ENCODE assay signal across 11 cellular contexts in the genomic region with DNA sequence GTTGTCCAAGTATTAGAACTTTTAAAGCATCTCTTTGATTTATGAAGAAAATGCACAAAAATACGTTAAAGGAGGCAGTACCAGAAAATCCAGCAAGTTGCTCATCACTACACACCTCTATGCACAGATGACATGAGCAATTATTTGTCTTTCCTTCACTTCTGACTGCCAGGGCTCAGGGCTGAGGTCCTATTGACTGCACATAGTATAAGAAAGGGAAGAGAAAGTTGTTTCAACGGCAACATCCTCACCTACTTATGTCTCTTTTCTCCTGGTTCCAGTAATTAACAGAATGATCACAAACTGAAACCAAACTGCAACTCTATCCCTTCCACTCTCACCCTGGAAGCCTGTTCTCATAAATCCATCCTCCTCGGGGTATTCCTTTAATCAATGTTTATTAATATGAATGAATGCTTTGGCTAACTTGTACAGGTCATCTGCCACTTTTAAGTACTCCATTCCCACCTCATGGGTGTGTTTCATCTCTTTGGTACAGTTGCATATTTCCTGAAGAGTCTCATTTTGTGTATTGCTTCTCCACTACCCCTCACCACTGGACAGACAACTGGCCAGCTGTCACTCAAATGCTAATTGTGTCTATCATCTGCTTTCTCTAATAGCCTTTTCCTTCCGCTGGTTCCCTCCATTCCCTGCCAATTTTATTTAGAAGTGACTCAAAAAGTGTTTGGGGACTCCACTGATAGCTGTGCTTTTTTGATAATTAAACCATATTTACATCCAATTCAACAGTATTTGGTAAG. TPM values are rescaled to one million over a fixed set of nuclear protein-coding genes. Genes with fewer than 3 reads are reported as not detected.
DNase-seq lines count a peak whose midpoint lies in the region; ATAC-seq and TF ChIP-seq lines count a peak whose summit lies in the region.
"Had no signal": no experiment of that assay in that cellular context is flagged by ENCODE, and none has a peak within 500 bp of the region (broad histone marks: within the 10 kb centered on the region; RNA-seq: fewer than 3 reads in every experiment).

No MANE protein-coding gene starts in this region.

- TF ChIP-seq POLR2A in esophagus muscularis mucosa (IDR thresholded peaks at IDR 0.05; ENCODE audit: low read depth), result no peak

- TF ChIP-seq EP300 in SK-N-SH (IDR thresholded peaks at IDR 0.05; ENCODE audit: borderline replicate concordance in 1 of 2, low read depth in 1 of 2, low read length in 1 of 2) (no peak), esophagus muscularis mucosa (IDR thresholded peaks at IDR 0.05) (no peak)

- H3K4me3 ChIP-seq in SK-N-SH (ENCODE audit: low read depth in 2 of 2, low read length in 1 of 2) (no peak overlapping the region), esophagus muscularis mucosa (peak overlapping the region in 1 of 4 donors; percentile 18)

- H3K27ac Mint-ChIP-seq in activated CD8-positive, alpha-beta T cell treated with anti-CD3 and anti-CD28 coated beads for 36 hours, result peak overlapping the region; percentile 89
- H3K27ac Mint-ChIP-seq in nephron progenitor cell, result peak overlapping the region; percentile 34

- H3K27ac ChIP-seq in SK-N-SH (ENCODE audit: low read depth in 2 of 2, low read length in 1 of 2), result no peak overlapping the region
- no peak overlapping the region for H3K27ac ChIP-seq in esophagus muscularis mucosa (replicated peaks in 1 of 4)

- no peaks in the 10 kb centered on the region for H3K79me2 ChIP-seq in SK-N-SH (ENCODE audit: insufficient read depth)

- no peak overlapping the region for H3K9ac ChIP-seq in SK-N-SH

- POLR2A ChIA-PET in SK-N-SH (lab: Yijun Ruan, JAX), result no interaction called here
- POLR2A ChIA-PET in activated CD8-positive, alpha-beta T cell treated with anti-CD3 and anti-CD28 coated beads for 36 hours (lab: Charles Lee), result interaction anchor here (0.5 to 1.9 kb wide), 6 partner anchors 8 to 16 kb away, joined by 3 to 12 read pairs (median 4); no protein-coding TSS in a partner anchor

- 85% methylated on average over 4 of the region's 4 CpGs for WGBS in SK-N-SH (ENCODE audit: low lambda C conversion rate)
- WGBS in esophagus muscularis mucosa, result 74% methylated on average over 4 of the region's 4 CpGs

- H3K36me3 ChIP-seq in SK-N-SH (replicated peaks in 1 of 2; ENCODE audit: control insufficient read depth in 1 of 2, insufficient read depth in 2 of 2, low read length in 1 of 2) (no peaks in the 10 kb centered on the region), esophagus muscularis mucosa (no peaks in the 10 kb centered on the region)

- no peak overlapping the region for H2AFZ ChIP-seq in SK-N-SH (ENCODE audit: low read depth)

- no peaks in the 10 kb centered on the region for H3K9me2 ChIP-seq in SK-N-SH

- CTCF ChIA-PET in SK-N-SH (lab: Yijun Ruan, JAX), result interaction anchor here (0.6 to 2.7 kb wide), 4 partner anchors 8 to 36 kb away, joined by 3 to 6 read pairs (median 3); no protein-coding TSS in a partner anchor
- CTCF ChIA-PET in activated CD8-positive, alpha-beta T cell treated with anti-CD3 and anti-CD28 coated beads for 36 hours (lab: Charles Lee), result interaction anchor here (1.7 to 1.8 kb wide), 2 partner anchors 12 to 37 kb away, joined by 4 to 11 read pairs; no protein-coding TSS in a partner anchor

- peaks cover 4% of the 10 kb centered on the region for H3F3A ChIP-seq in SK-N-SH (replicated peaks; ENCODE audit: insufficient read depth)

- no peak for DNase-seq in SK-N-SH
- no peak for DNase-seq in activated CD8-positive, alpha-beta T cell treated with anti-CD3 and anti-CD28 coated beads for 36 hours
- no peak for DNase-seq in nephron progenitor cell
- no peak for DNase-seq in esophagus muscularis mucosa (ENCODE audit: extremely low spot score)
- DNase-seq in NCI-H2196 treated with DMSO at 0.1 percent for 48 hours (lab: John Stamatoyannopoulos, UW; ENCODE audit: unreplicated experiment), result no peak
- DNase-seq in stimulated activated CD4-positive, alpha-beta T cell treated with anti-CD3 and anti-CD28 coated beads, Interleukin-2, amount 100 ng/mL, for 24 hours, result no peak
- DNase-seq: 8988T, NCI-H1048 had no signal

- H3K9me3 ChIP-seq in SK-N-SH, result no peaks in the 10 kb centered on the region
- H3K9me3 ChIP-seq in esophagus muscularis mucosa, result no peaks in the 10 kb centered on the region

- H3K4me2 ChIP-seq in SK-N-SH, result peak overlapping the region; percentile 14; the same call in 1 of the 2 replicates

- H3K4me1 Mint-ChIP-seq in activated CD8-positive, alpha-beta T cell treated with anti-CD3 and anti-CD28 coated beads for 36 hours (ENCODE audit: low read depth), result peaks cover 78% of the 10 kb centered on the region
- peaks cover 48% of the 10 kb centered on the region for H3K4me1 Mint-ChIP-seq in nephron progenitor cell

- H3K27me3 ChIP-seq in SK-N-SH (ENCODE audit: insufficient read depth) (no peaks in the 10 kb centered on the region), esophagus muscularis mucosa (no peaks in the 10 kb centered on the region)

- peaks cover 68% of the 10 kb centered on the region for H3K36me3 Mint-ChIP-seq in activated CD8-positive, alpha-beta T cell treated with anti-CD3 and anti-CD28 coated beads for 36 hours (ENCODE audit: low read depth)
- H3K36me3 Mint-ChIP-seq in nephron progenitor cell (ENCODE audit: low read depth), result peaks cover 5% of the 10 kb centered on the region

- peaks cover 0 to 7% of the 10 kb centered on the region in 2 experiments; a peak in 1 of 4 replicates for H3K4me1 ChIP-seq in SK-N-SH (ENCODE audit: control insufficient read depth in 1 of 2, insufficient read depth in 2 of 2, low read depth in 1 of 2, low read length in 1 of 2)
- H3K4me1 ChIP-seq in esophagus muscularis mucosa, result peaks cover 0 to 19% (median 8%) of the 10 kb centered on the region in 4 donors

- no peaks in the 10 kb centered on the region for H3K27me3 Mint-ChIP-seq in activated CD8-positive, alpha-beta T cell treated with anti-CD3 and anti-CD28 coated beads for 36 hours
- no peaks in the 10 kb centered on the region for H3K27me3 Mint-ChIP-seq in nephron progenitor cell (ENCODE audit: low read depth, poor library complexity)

- peak overlapping the region; percentile 72 for H3K4me3 Mint-ChIP-seq in activated CD8-positive, alpha-beta T cell treated with anti-CD3 and anti-CD28 coated beads for 36 hours
- no peak overlapping the region for H3K4me3 Mint-ChIP-seq in nephron progenitor cell
- H3K4me3 Mint-ChIP-seq: neural crest cell had no signal

- TF ChIP-seq RAD21 in SK-N-SH (IDR thresholded peaks at IDR 0.05; ENCODE audit: low read length), result no peak

- no peak for TF ChIP-seq CTCF in SK-N-SH (IDR thresholded peaks at IDR 0.05)
- TF ChIP-seq CTCF in activated CD8-positive, alpha-beta T cell treated with anti-CD3 and anti-CD28 coated beads for 36 hours (IDR thresholded peaks at IDR 0.05), result no peak
- no peak for TF ChIP-seq CTCF in nephron progenitor cell (IDR thresholded peaks at IDR 0.05)
- TF ChIP-seq CTCF in esophagus muscularis mucosa (IDR thresholded peaks at IDR 0.05), result no peak

- no peaks in the 10 kb centered on the region for H4K20me1 ChIP-seq in SK-N-SH (ENCODE audit: insufficient read depth)

- peaks cover 2% of the 10 kb centered on the region for H3K9me3 Mint-ChIP-seq in activated CD8-positive, alpha-beta T cell treated with anti-CD3 and anti-CD28 coated beads for 36 hours
- H3K9me3 Mint-ChIP-seq in nephron progenitor cell, result peaks cover 9% of the 10 kb centered on the region

- intact Hi-C loops in activated CD8-positive, alpha-beta T cell treated with anti-CD3 and anti-CD28 coated beads for 36 hours (cut with micrococcal nuclease), result no loop called here
- intact Hi-C loops in esophagus muscularis mucosa (cut with DNase I), result no loop called here

- ATAC-seq in SK-N-SH treated with all-trans-retinoic acid at 6 μM for 48 hours (no peak), HG02938 (IDR thresholded peaks at IDR 0.05; ENCODE audit: unreplicated experiment) (peak; percentile 47)
- ATAC-seq in activated CD8-positive, alpha-beta T cell treated with anti-CD3 and anti-CD28 coated beads for 36 hours, result peak; percentile 25

TF ChIP-seq in SK-N-SH, 30 proteins besides CTCF, POLR2A, EP300 and RAD21 (continues in another document):
- TF ChIP-seq MXI1 (IDR thresholded peaks at IDR 0.05; ENCODE audit: low read depth, low read length) (no peak), RCOR1 (IDR thresholded peaks at IDR 0.05; ENCODE audit: low read length) (no peak), GABPA (IDR thresholded peaks at IDR 0.05; ENCODE audit: low read depth) (no peak)
- TF ChIP-seq, protein P1, sequence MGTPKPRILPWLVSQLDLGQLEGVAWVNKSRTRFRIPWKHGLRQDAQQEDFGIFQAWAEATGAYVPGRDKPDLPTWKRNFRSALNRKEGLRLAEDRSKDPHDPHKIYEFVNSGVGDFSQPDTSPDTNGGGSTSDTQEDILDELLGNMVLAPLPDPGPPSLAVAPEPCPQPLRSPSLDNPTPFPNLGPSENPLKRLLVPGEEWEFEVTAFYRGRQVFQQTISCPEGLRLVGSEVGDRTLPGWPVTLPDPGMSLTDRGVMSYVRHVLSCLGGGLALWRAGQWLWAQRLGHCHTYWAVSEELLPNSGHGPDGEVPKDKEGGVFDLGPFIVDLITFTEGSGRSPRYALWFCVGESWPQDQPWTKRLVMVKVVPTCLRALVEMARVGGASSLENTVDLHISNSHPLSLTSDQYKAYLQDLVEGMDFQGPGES (IDR thresholded peaks at IDR 0.05; ENCODE audit: low read depth, low read length), result no peak

TF ChIP-seq in SK-N-SH treated with all-trans-retinoic acid at 6 μM for 48 hours, 23 proteins besides CTCF, POLR2A, EP300 and RAD21 (continues in another document):
- TF ChIP-seq ZNF8 (CRISPR knock-in tag; IDR thresholded peaks at IDR 0.05) (no peak), ESRRG (CRISPR knock-in tag; IDR thresholded peaks at IDR 0.05) (no peak), CSDC2 (CRISPR knock-in tag; IDR thresholded peaks at IDR 0.05) (no peak), ISL1 (CRISPR knock-in tag; IDR thresholded peaks at IDR 0.05) (no peak), ZC3H10 (CRISPR knock-in tag; IDR thresholded peaks at IDR 0.05) (no peak), ZNF565 (CRISPR knock-in tag; conservative IDR thresholded peaks at IDR 0.05; ENCODE audit: low read depth) (no peak), SNAI2 (CRISPR knock-in tag; IDR thresholded peaks at IDR 0.05) (no peak), TCF4 (CRISPR knock-in tag; IDR thresholded peaks at IDR 0.05; ENCODE audit: borderline replicate concordance) (no peak), RARB (CRISPR knock-in tag; IDR thresholded peaks at IDR 0.05) (no peak)

RNA-seq across cellular contexts. Expression of a gene that starts 34.5 kb away (rescaled TPM):
- 9.6 and 11.0 TPM in 2 replicates for polyA plus RNA-seq in SK-N-SH (2012; rRNA removed)
- 16.1 and 17.9 TPM in 2 replicates for polyA plus RNA-seq in SK-N-SH (2012; cell fraction: cytosol; rRNA removed)
- 4.2 and 6.1 TPM in 2 replicates for polyA plus RNA-seq in SK-N-SH (2012; cell fraction: nucleus; rRNA removed)
- 100 to 1,000 TPM; 122 to 125 TPM for total RNA-seq in activated CD8-positive, alpha-beta T cell treated with anti-CD3 and anti-CD28 coated beads for 36 hours
- total RNA-seq in esophagus muscularis mucosa, result 10 to 100 TPM; 15.8 to 22.0 (median 19.8) TPM

RNA-seq across cellular contexts. Expression of a gene that starts 58.4 kb away (rescaled TPM):
- 24.3 and 32.1 TPM in 2 replicates for polyA plus RNA-seq in SK-N-SH (2012; rRNA removed)
- 46.4 and 78.3 TPM in 2 replicates for polyA plus RNA-seq in SK-N-SH (2012; cell fraction: cytosol; rRNA removed)
- 6.4 and 14.9 TPM in 2 replicates for polyA plus RNA-seq in SK-N-SH (2012; cell fraction: nucleus; rRNA removed)
- total RNA-seq in activated CD8-positive, alpha-beta T cell treated with anti-CD3 and anti-CD28 coated beads for 36 hours, result 100 to 1,000 TPM; 183 to 194 TPM
- total RNA-seq in esophagus muscularis mucosa, result 10 to 100 TPM; 49.8 to 92.4 (median 75.5) TPM

Comparison
In these comparisons a context has a peak if more than half of its experiments do, and no peak if none do; other contexts are left out.
1. RNA of a gene that starts 34.5 kb away (total RNA-seq): 122 to 125 TPM in activated CD8-positive, alpha-beta T cell treated with anti-CD3 and anti-CD28 coated beads for 36 hours; 15.8 to 22.0 TPM in esophagus muscularis mucosa; every median in the first group is over 4 times any median in the second.